31 cellular contexts compared by ENCODE assay signal in the genomic region with DNA sequence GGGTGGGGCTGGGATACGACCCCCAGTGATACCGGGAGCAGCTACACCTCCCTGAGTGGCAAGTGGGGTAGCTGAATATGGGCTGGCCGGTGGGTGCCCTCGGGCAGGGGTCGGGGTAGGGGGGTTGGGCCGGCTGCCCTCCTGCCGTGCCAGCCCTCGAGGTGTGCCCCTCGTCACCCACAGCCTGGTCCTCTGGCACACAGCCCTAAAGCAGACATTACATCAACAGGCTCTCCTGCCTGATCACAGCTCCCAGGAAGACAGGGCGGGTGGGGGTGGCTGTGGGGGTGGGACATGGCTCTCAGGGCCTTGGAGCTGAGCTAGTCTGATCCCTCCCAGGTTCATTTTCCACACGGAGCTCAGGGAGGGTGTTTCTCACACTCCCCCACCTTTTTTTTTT. TPM values are rescaled to one million over a fixed set of nuclear protein-coding genes. Genes with fewer than 3 reads are reported as not detected.
"Had no signal": no experiment of that assay in that cellular context is flagged by ENCODE, and none has a peak within 500 bp of the region (broad histone marks: within the 10 kb centered on the region; RNA-seq: fewer than 3 reads in every experiment).

No MANE protein-coding gene starts in this region.

- H3K27me3 ChIP-seq: brain microvascular endothelial cell had no signal

- DNase-seq: activated CD4-positive, alpha-beta T cell treated with anti-CD3 and anti-CD28 coated beads for 48 hours; activated CD4-positive, alpha-beta T cell treated with anti-CD3 and anti-CD28 coated beads, Interleukin-2, amount 50 U/mL, for 4 hours; activated CD4-positive, CD25-positive, alpha-beta regulatory T cell treated with anti-CD3 and anti-CD28 coated beads, Interleukin-2, amount 50 U/mL, for 72 hours; activated CD8-positive, alpha-beta memory T cell treated with anti-CD3 and anti-CD28 coated beads, Interleukin-2, amount 50 U/mL, for 48 hours; activated CD8-positive, alpha-beta T cell treated with anti-CD3 and anti-CD28 coated beads, Interleukin-2, amount 10 ng/mL, durations not matched to agents 7 days and 5 days; activated effector memory CD4-positive, alpha-beta T cell treated with Interleukin-2 at 50 U/mL for 16 hours; activated naive CD4-positive, alpha-beta T cell; activated T-cell treated with anti-CD3 and anti-CD28 coated beads, Interleukin-2, amount 50 U/mL, for 1 hour; amygdala; brain microvascular endothelial cell; central memory CD4-positive, alpha-beta T cell; Karpas-422; MM.1S; NCI-H1105; NCI-H1436; NCI-H1694 treated with DMSO at 0.1 percent for 48 hours; NCI-H2029 treated with DMSO at 0.1 percent for 48 hours; NCI-H345; NCI-H510A; NCI-H526 treated with DMSO at 0.1 percent for 48 hours; NK-92 treated with Interleukin-12 subunit alpha and Interleukin-12 subunit beta, amount 100 ng/mL, for 24 hours; OCI-M1; RPMI8226; SHP77 treated with DMSO at 0.1 percent for 48 hours; T-helper 17 cell; T-helper 9 cell had no signal

- H3K36me3 Mint-ChIP-seq: activated naive CD8-positive, alpha-beta T cell had no signal

- H3K4me1 Mint-ChIP-seq: WTC11 had no signal

- H3K27ac ChIP-seq: brain microvascular endothelial cell had no signal

- H3K27me3 Mint-ChIP-seq: activated naive CD8-positive, alpha-beta T cell; T-helper 17 cell had no signal

- H3K9me3 Mint-ChIP-seq: activated T-helper 1 cell treated with anti-CD3 and anti-CD28 coated beads, Interleukin-12 subunit alpha, Interleukin-12 subunit beta, Interleukin-2, Interleukin-4 antibody, amounts not matched to agents 30 ng/mL and 10 ng/mL and 1 ng/mL, durations not matched to agents 14 hours and 24 hours and 36 hours; WTC11 had no signal

- H3K4me3 Mint-ChIP-seq: activated CD8-positive, alpha-beta T cell treated with anti-CD3 and anti-CD28 coated beads, Interleukin-2, amount 10 ng/mL, durations not matched to agents 7 days and 5 days; activated naive CD8-positive, alpha-beta T cell; activated T-helper 1 cell treated with anti-CD3 and anti-CD28 coated beads, Interleukin-12 subunit alpha, Interleukin-12 subunit beta, Interleukin-2, Interleukin-4 antibody, amounts not matched to agents 30 ng/mL and 10 ng/mL and 1 ng/mL, durations not matched to agents 14 hours and 24 hours and 36 hours; T-helper 17 cell; WTC11 had no signal

- H3K27ac Mint-ChIP-seq: activated CD8-positive, alpha-beta T cell treated with anti-CD3 and anti-CD28 coated beads, Interleukin-2, amount 10 ng/mL, durations not matched to agents 7 days and 5 days; activated naive CD8-positive, alpha-beta T cell had no signal

- ATAC-seq: activated CD8-positive, alpha-beta T cell treated with anti-CD3 and anti-CD28 coated beads, Interleukin-2, amount 10 ng/mL, durations not matched to agents 7 days and 5 days; Panc1; T-helper 17 cell; WTC11 had no signal

RNA-seq across cellular contexts. Expression of gene LCN12, which starts 30.8 kb away (rescaled TPM):
- total RNA-seq: SK-MEL-5 had no signal
